ENCODE assay signal across 20 cellular contexts in genomic region chr17:48749621-48750553, GRCh38. TPM values are rescaled to one million over a fixed set of nuclear protein-coding genes. Genes with fewer than 3 reads are reported as not detected.
"Had no signal": no experiment of that assay in that cellular context is flagged by ENCODE, and none has a peak within 500 bp of the region (broad histone marks: within the 10 kb centered on the region; RNA-seq: fewer than 3 reads in every experiment).

No MANE protein-coding gene starts in this region.

- H3K27ac ChIP-seq: colonic mucosa, epithelial cell of prostate, lower lobe of right lung, psoas muscle, upper lobe of left lung had no signal

- H3K27ac Mint-ChIP-seq: stimulated activated naive CD8-positive, alpha-beta T cell treated with anti-CD3 and anti-CD28 coated beads, Interleukin-15, Interleukin-2, amounts not matched to agents 100 ng/mL and 50 ng/mL, for 24 hours had no signal

- H3K4me1 ChIP-seq: colonic mucosa, psoas muscle had no signal

- H3K4me3 ChIP-seq: colonic mucosa, lower lobe of right lung, psoas muscle, upper lobe of left lung had no signal

- H3K9me3 ChIP-seq: colonic mucosa, lower lobe of right lung, psoas muscle, upper lobe of left lung had no signal

- ATAC-seq: lower lobe of right lung; naive thymus-derived CD8-positive, alpha-beta T cell; psoas muscle had no signal

- DNase-seq: activated B cell treated with CpG ODN at 0.5 μM for 24 hours; activated CD4-positive, alpha-beta T cell treated with anti-CD3 and anti-CD28 coated beads, Interleukin-2, amount 50 U/mL, for 1 hour; activated effector memory CD4-positive, alpha-beta T cell treated with Interleukin-2 at 50 U/mL for 16 hours; caudate nucleus; colonic mucosa; effector CD4-positive, alpha-beta T cell; hippocampal formation; lower lobe of right lung; naive thymus-derived CD8-positive, alpha-beta T cell; nucleus accumbens; psoas muscle; stimulated activated CD4-positive, alpha-beta T cell treated with anti-CD3 and anti-CD28 coated beads, Interleukin-2, amount 100 ng/mL, for 48 hours; upper lobe of left lung had no signal

- H3K9me3 Mint-ChIP-seq: activated B cell treated with CpG ODN at 0.5 μM for 24 hours; stimulated activated naive CD8-positive, alpha-beta T cell treated with anti-CD3 and anti-CD28 coated beads, Interleukin-15, Interleukin-2, amounts not matched to agents 100 ng/mL and 50 ng/mL, for 24 hours had no signal

- H3K36me3 Mint-ChIP-seq: activated naive CD4-positive, alpha-beta T cell treated with anti-CD3 and anti-CD28 coated beads, Interleukin-2, amount 50 U/mL, for 24 hours had no signal

- H3K4me3 Mint-ChIP-seq: activated B cell treated with CpG ODN at 0.5 μM for 24 hours; activated naive CD4-positive, alpha-beta T cell treated with anti-CD3 and anti-CD28 coated beads, Interleukin-2, amount 50 U/mL, for 24 hours; stimulated activated naive CD8-positive, alpha-beta T cell treated with anti-CD3 and anti-CD28 coated beads, Interleukin-15, Interleukin-2, amounts not matched to agents 100 ng/mL and 50 ng/mL, for 24 hours had no signal

- H3K36me3 ChIP-seq: colonic mucosa, lower lobe of right lung, upper lobe of left lung had no signal

RNA-seq across cellular contexts. Expression of gene HOXB13, which starts 21.3 kb away (rescaled TPM):
- total RNA-seq: activated B cell treated with CpG ODN at 0.5 μM for 24 hours; activated CD8-positive, alpha-beta memory T cell treated with anti-CD3 and anti-CD28 coated beads for 36 hours; lower lobe of right lung; mononuclear cell; naive thymus-derived CD8-positive, alpha-beta T cell; psoas muscle; T-helper 1 cell treated with Interleukin-12 subunit alpha and Interleukin-12 subunit beta and Interleukin-4 antibody, amounts not matched to agents 30 ng/mL and 1 ng/mL, for 36 hours; temporal lobe; upper lobe of left lung had no signal
- polyA plus RNA-seq: naive thymus-derived CD8-positive, alpha-beta T cell; psoas muscle had no signal

RNA-seq across cellular contexts. Expression of gene PRAC2, which starts 26.9 kb away (rescaled TPM):
- total RNA-seq: activated B cell treated with CpG ODN at 0.5 μM for 24 hours; activated CD8-positive, alpha-beta memory T cell treated with anti-CD3 and anti-CD28 coated beads for 36 hours; lower lobe of right lung; mononuclear cell; naive thymus-derived CD8-positive, alpha-beta T cell; psoas muscle; T-helper 1 cell treated with Interleukin-12 subunit alpha and Interleukin-12 subunit beta and Interleukin-4 antibody, amounts not matched to agents 30 ng/mL and 1 ng/mL, for 36 hours; temporal lobe; upper lobe of left lung had no signal
- polyA plus RNA-seq: naive thymus-derived CD8-positive, alpha-beta T cell; psoas muscle had no signal

RNA-seq across cellular contexts. Expression of gene PRAC1, which starts 27.6 kb away (rescaled TPM):
- total RNA-seq: activated B cell treated with CpG ODN at 0.5 μM for 24 hours; activated CD8-positive, alpha-beta memory T cell treated with anti-CD3 and anti-CD28 coated beads for 36 hours; lower lobe of right lung; mononuclear cell; naive thymus-derived CD8-positive, alpha-beta T cell; psoas muscle; T-helper 1 cell treated with Interleukin-12 subunit alpha and Interleukin-12 subunit beta and Interleukin-4 antibody, amounts not matched to agents 30 ng/mL and 1 ng/mL, for 36 hours; temporal lobe; upper lobe of left lung had no signal
- polyA plus RNA-seq: naive thymus-derived CD8-positive, alpha-beta T cell; psoas muscle had no signal
